Comparison of ENCODE assay signal across 8 cellular contexts in the genomic region with DNA sequence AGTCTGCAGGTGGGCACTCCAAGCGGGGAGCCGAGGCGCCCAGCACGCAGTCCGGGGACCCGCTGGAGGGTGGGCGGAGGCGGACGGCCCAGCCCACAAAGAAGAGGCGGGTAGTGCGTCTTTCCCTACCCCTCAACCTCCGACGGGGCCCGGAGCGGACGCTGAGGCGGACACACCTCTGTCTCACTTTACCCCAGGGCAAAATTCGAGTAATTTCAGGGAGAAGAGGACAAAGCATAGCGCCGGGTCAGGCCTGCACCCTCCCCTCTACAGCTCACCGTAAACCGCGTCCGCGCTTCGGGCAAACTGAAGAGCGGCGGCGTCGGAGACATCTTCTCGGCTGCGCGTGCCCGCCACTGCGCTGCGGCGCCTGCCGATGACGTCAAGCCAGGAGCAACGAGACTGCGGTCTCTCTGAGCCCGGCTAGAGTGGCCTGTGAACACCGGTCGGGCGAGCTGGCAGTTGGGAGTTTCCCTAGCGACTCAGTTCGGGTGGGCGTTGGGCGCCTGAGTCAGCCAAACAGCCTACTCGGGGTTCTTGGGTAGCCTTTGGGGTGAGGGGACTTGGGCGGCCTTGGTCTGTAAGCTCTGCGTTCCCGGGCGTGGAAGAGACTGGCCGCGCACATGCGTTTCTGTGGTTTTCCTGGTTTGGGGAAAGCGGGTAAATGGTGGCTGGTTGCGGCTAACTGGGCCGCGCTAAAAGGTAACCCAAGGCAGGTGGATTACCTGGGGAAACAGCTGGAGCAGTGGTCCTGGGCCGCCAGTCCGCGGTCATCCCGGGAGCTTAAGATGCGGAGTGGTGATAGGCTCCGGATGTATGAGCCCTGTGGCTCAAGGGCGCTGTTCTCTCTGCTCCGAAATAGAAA. TPM values are rescaled to one million over a fixed set of nuclear protein-coding genes. Genes with fewer than 3 reads are reported as not detected.
DNase-seq lines count a peak whose midpoint lies in the region; ATAC-seq and TF ChIP-seq lines count a peak whose summit lies in the region.

A gene with protein sequence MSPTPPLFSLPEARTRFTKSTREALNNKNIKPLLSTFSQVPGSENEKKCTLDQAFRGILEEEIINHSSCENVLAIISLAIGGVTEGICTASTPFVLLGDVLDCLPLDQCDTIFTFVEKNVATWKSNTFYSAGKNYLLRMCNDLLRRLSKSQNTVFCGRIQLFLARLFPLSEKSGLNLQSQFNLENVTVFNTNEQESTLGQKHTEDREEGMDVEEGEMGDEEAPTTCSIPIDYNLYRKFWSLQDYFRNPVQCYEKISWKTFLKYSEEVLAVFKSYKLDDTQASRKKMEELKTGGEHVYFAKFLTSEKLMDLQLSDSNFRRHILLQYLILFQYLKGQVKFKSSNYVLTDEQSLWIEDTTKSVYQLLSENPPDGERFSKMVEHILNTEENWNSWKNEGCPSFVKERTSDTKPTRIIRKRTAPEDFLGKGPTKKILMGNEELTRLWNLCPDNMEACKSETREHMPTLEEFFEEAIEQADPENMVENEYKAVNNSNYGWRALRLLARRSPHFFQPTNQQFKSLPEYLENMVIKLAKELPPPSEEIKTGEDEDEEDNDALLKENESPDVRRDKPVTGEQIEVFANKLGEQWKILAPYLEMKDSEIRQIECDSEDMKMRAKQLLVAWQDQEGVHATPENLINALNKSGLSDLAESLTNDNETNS (minus strand): TSS at position 360 of the 865 bp plus-strand sequence. CDS start 28 bp downstream, at position 332.

- H3K36me3 ChIP-seq in iPS-18a (ENCODE audit: control insufficient read depth, low read depth, low read length) (peaks cover 24% of the 10 kb centered on the region), skeletal muscle satellite cell (ENCODE audit: insufficient read depth, low read length) (peaks cover 14% of the 10 kb centered on the region)

- peak within 1 kb of the TSS; percentile 96 for H3K9ac ChIP-seq in iPS-18a (ENCODE audit: low read length)
- H3K9ac ChIP-seq in skeletal muscle satellite cell (ENCODE audit: low read depth, low read length): peak within 1 kb of the TSS; percentile 99

- peak within 1 kb of the TSS; percentile 93 for H3K4me2 ChIP-seq in skeletal muscle satellite cell (ENCODE audit: low read length)

- H3K4me3 ChIP-seq in AG04449 (ENCODE audit: low read depth, low read length): peak within 1 kb of the TSS; percentile 87
- H3K4me3 ChIP-seq in iPS-18a (ENCODE audit: low read length): peak within 1 kb of the TSS; percentile 98
- peak within 1 kb of the TSS; percentile 93 for H3K4me3 ChIP-seq in skeletal muscle satellite cell (ENCODE audit: low read length)

- no peaks in the 10 kb centered on the region for H3K9me3 ChIP-seq in iPS-18a (ENCODE audit: control insufficient read depth, low read depth, low read length)
- H3K9me3 ChIP-seq in skeletal muscle satellite cell (replicated peaks; ENCODE audit: low read length): no peaks in the 10 kb centered on the region

- H3K27ac ChIP-seq in VCaP (peak within 1 kb of the TSS; percentile 90), iPS-18a (ENCODE audit: low read length) (peak within 1 kb of the TSS; percentile 93)

- DNase-seq in AG04449 (ENCODE audit: low read depth, low spot score): peak; percentile 54
- peak; percentile 94 for DNase-seq in NCI-H2196 treated with DMSO at 0.1 percent for 48 hours (lab: John Stamatoyannopoulos, UW; ENCODE audit: unreplicated experiment)
- DNase-seq in T47D (ENCODE audit: low read depth in 1 of 2, low spot score in 1 of 2): peak; percentile 70 to 90

- H3K4me1 ChIP-seq in iPS-18a (ENCODE audit: control insufficient read depth, low read depth, low read length) (peaks cover 9% of the 10 kb centered on the region), skeletal muscle satellite cell (ENCODE audit: control insufficient read depth, insufficient read depth, low read length) (peaks cover 9% of the 10 kb centered on the region)

- CTCF ChIA-PET in AG04449 (lab: Yijun Ruan, JAX): interaction anchor here (0.7 to 2.5 kb wide), 9 partner anchors 24 to 572 kb away, joined by 3 to 10 read pairs (median 5); no protein-coding TSS in a partner anchor

- in situ Hi-C loops in T47D (cut with HindIII; ENCODE audit: low pct_unique_long_range_greater_than_20kb, low sequenced_read_pairs): no loop called here

- POLR2A ChIA-PET in AG04449 (lab: Yijun Ruan, JAX): interaction anchor here (0.5 to 1.3 kb wide), 3 partner anchors 12 to 405 kb away, joined by 3 read pairs; no protein-coding TSS in a partner anchor

- TF ChIP-seq CTCF in AG04449 (IDR thresholded peaks at IDR 0.05; ENCODE audit: insufficient read depth, low read length, missing control alignments) (no peak), VCaP (conservative IDR thresholded peaks at IDR 0.05) (no peak; the same call in 1 of the 2 replicates)

- H3K27me3 ChIP-seq in iPS-18a (ENCODE audit: control insufficient read depth, insufficient read depth, low read length) (no peaks in the 10 kb centered on the region), skeletal muscle satellite cell (ENCODE audit: control insufficient read depth, insufficient read depth, low read length) (no peaks in the 10 kb centered on the region)

- ATAC-seq in GM18870 (IDR thresholded peaks at IDR 0.05; ENCODE audit: unreplicated experiment) (peak; percentile 89), HG03108 (IDR thresholded peaks at IDR 0.05; ENCODE audit: unreplicated experiment) (peak; percentile 88)

RNA-seq across cellular contexts. Expression of the gene that starts here (rescaled TPM):
- 29.9 and 35.2 TPM in 2 replicates for total RNA-seq in skeletal muscle satellite cell (2012; rRNA removed)

Comparison
In these comparisons a context has a peak if more than half of its experiments do, and no peak if none do; other contexts are left out.
1. Peak in every context shown above with its lines: DNase-seq, ATAC-seq, H3K4me3 ChIP-seq and H3K27ac ChIP-seq.